Comparison of ENCODE assay signal across 8 cellular contexts in genomic region chr1:116508984-116509980, GRCh38.
A peak's percentile ranks its signal among the peaks of the same experiment; 100 is the strongest.
DNase-seq lines count a peak whose midpoint lies in the region; ATAC-seq lines count a peak whose summit lies in the region.

No MANE protein-coding gene starts in this region.

- no peaks in the 10 kb centered on the region for H3K9me3 Mint-ChIP-seq in effector memory CD8-positive, alpha-beta T cell

- H3K36me3 Mint-ChIP-seq in effector memory CD8-positive, alpha-beta T cell (ENCODE audit: insufficient read depth): peaks cover 12% of the 10 kb centered on the region

- H3K4me1 Mint-ChIP-seq in effector memory CD8-positive, alpha-beta T cell (ENCODE audit: low read depth in 2 of 2): peaks cover 49 to 64% of the 10 kb centered on the region in 2 donors

- peak; percentile 47 for ATAC-seq in GM18502 (IDR thresholded peaks at IDR 0.05; ENCODE audit: poor library complexity, unreplicated experiment)
- peak; percentile 22 for ATAC-seq in HG02885 (IDR thresholded peaks at IDR 0.05; ENCODE audit: poor library complexity, unreplicated experiment)
- no peak for ATAC-seq in effector memory CD8-positive, alpha-beta T cell (replicated peaks)
- ATAC-seq in HG03469 (IDR thresholded peaks at IDR 0.05; ENCODE audit: unreplicated experiment): no peak

- peak overlapping the region; percentile 78 to 81 for H3K27ac Mint-ChIP-seq in effector memory CD8-positive, alpha-beta T cell

- DNase-seq in SIG-M5 (lab: John Stamatoyannopoulos, UW) (peak; percentile 19), NCI-H2171 treated with DMSO at 0.1 percent for 48 hours (lab: John Stamatoyannopoulos, UW) (no peak), NCI-H446 (lab: John Stamatoyannopoulos, UW) (no peak)
- no peak for DNase-seq in effector memory CD8-positive, alpha-beta T cell
- peak; percentile 40 to 56 for DNase-seq in stimulated activated CD8-positive, alpha-beta memory T cell treated with anti-CD3 and anti-CD28 coated beads, Interleukin-15, amount 100 ng/mL, for 48 hours (ENCODE audit: low read depth in 2 of 2)

- H3K4me3 Mint-ChIP-seq in effector memory CD8-positive, alpha-beta T cell: no peak overlapping the region

- H3K27me3 Mint-ChIP-seq in effector memory CD8-positive, alpha-beta T cell: no peaks in the 10 kb centered on the region

Comparison
In these comparisons a context has a peak if more than half of its experiments do, and no peak if none do; other contexts are left out.
1. ATAC-seq: peak in GM18502 (single experiment) and HG02885 (single experiment); none in effector memory CD8-positive, alpha-beta T cell (single experiment) and HG03469 (single experiment).
2. DNase-seq: peak in SIG-M5 (single experiment) and stimulated activated CD8-positive, alpha-beta memory T cell treated with anti-CD3 and anti-CD28 coated beads, Interleukin-15, amount 100 ng/mL, for 48 hours (2 of 2); none in effector memory CD8-positive, alpha-beta T cell (0 of 3), NCI-H2171 treated with DMSO at 0.1 percent for 48 hours (single experiment) and NCI-H446 (0 of 2).